ENCODE assay signal across 12 cellular contexts in the genomic region with DNA sequence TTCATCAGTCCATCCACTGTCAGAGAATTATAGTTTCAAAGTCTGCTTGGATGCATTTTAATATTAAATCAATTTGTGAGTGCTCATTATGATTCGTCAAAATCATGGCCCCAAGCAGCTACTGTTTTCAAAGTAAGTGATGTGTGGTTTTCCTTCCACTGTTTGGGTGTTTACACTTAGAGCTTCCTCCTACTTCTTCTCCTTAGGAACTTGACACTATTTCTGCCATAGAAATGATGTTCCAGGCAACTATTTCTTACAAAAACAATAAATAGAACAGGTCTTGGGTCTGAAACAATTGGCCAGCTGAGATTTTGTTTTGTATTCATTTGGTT.
A peak's percentile ranks its signal among the peaks of the same experiment; 100 is the strongest.
DNase-seq lines count a peak whose midpoint lies in the region; ATAC-seq and TF ChIP-seq lines count a peak whose summit lies in the region.
"Had no signal": no experiment of that assay in that cellular context is flagged by ENCODE, and none has a peak within 500 bp of the region (broad histone marks: within the 10 kb centered on the region; RNA-seq: fewer than 3 reads in every experiment).

No MANE protein-coding gene starts in this region.

- WGBS in smooth muscle cell (ENCODE audit: low lambda C conversion rate) = 0% methylated on average over 1 of the region's 1 CpG

- peak overlapping the region in 4 of 5 experiments; percentile 30 to 74 (median 57) for H3K27ac Mint-ChIP-seq in brain
- no peak overlapping the region for H3K27ac Mint-ChIP-seq in CD8-positive, alpha-beta memory T cell
- H3K27ac Mint-ChIP-seq: activated CD4-positive, alpha-beta T cell treated with anti-CD3 and anti-CD28 coated beads, Interleukin-2, amount 10 ng/mL, durations not matched to agents 24 days and 14 days; stimulated activated naive CD8-positive, alpha-beta T cell treated with anti-CD3 and anti-CD28 coated beads, Interleukin-15, Interleukin-2, amounts not matched to agents 100 ng/mL and 50 ng/mL, for 24 hours; T-cell had no signal

- H3K36me3 Mint-ChIP-seq in brain = no peaks in the 10 kb centered on the region
- no peaks in the 10 kb centered on the region for H3K36me3 Mint-ChIP-seq in CD8-positive, alpha-beta memory T cell
- H3K36me3 Mint-ChIP-seq: T-cell had no signal

- H3K4me3 Mint-ChIP-seq in brain = no peak overlapping the region
- no peak overlapping the region for H3K4me3 Mint-ChIP-seq in CD8-positive, alpha-beta memory T cell
- H3K4me3 Mint-ChIP-seq: activated CD4-positive, alpha-beta T cell treated with anti-CD3 and anti-CD28 coated beads, Interleukin-2, amount 10 ng/mL, durations not matched to agents 24 days and 14 days; stimulated activated naive CD8-positive, alpha-beta T cell treated with anti-CD3 and anti-CD28 coated beads, Interleukin-15, Interleukin-2, amounts not matched to agents 100 ng/mL and 50 ng/mL, for 24 hours; T-cell had no signal

- no peaks in the 10 kb centered on the region for H3K9me3 Mint-ChIP-seq in brain
- H3K9me3 Mint-ChIP-seq in CD8-positive, alpha-beta memory T cell = no peaks in the 10 kb centered on the region
- H3K9me3 Mint-ChIP-seq: activated CD4-positive, alpha-beta T cell treated with anti-CD3 and anti-CD28 coated beads, Interleukin-2, amount 10 ng/mL, durations not matched to agents 24 days and 14 days; stimulated activated naive CD8-positive, alpha-beta T cell treated with anti-CD3 and anti-CD28 coated beads, Interleukin-15, Interleukin-2, amounts not matched to agents 100 ng/mL and 50 ng/mL, for 24 hours; T-cell had no signal

- no peaks in the 10 kb centered on the region for H3K27me3 ChIP-seq in smooth muscle cell (ENCODE audit: low read depth)
- no peaks in the 10 kb centered on the region for H3K27me3 ChIP-seq in CD8-positive, alpha-beta memory T cell (ENCODE audit: insufficient read depth, low read length, poor library complexity, severe bottlenecking)

- no peak overlapping the region for H3K4me3 ChIP-seq in smooth muscle cell
- no peak overlapping the region for H3K4me3 ChIP-seq in CD8-positive, alpha-beta memory T cell (ENCODE audit: low read length)

- H3F3A ChIP-seq in smooth muscle cell (ENCODE audit: low read depth) = peaks cover 11% of the 10 kb centered on the region

- TF ChIP-seq CTCF in brain (conservative IDR thresholded peaks at IDR 0.05) (peak in 1 of 2 experiments; percentile 44), smooth muscle cell (IDR thresholded peaks at IDR 0.05; ENCODE audit: borderline replicate concordance, insufficient read depth, poor library complexity, severe bottlenecking) (no peak), GM13977 (IDR thresholded peaks at IDR 0.05; ENCODE audit: extremely low read depth, insufficient read depth, missing control alignments) (no peak)

- peak; percentile 17 for ATAC-seq in GM18907 (IDR thresholded peaks at IDR 0.05; ENCODE audit: unreplicated experiment)
- ATAC-seq in HG03139 (IDR thresholded peaks at IDR 0.05; ENCODE audit: unreplicated experiment) = peak; percentile 15

- no peaks in the 10 kb centered on the region for H4K20me1 ChIP-seq in smooth muscle cell (ENCODE audit: low read depth)

- in situ Hi-C loops in GM13977 (cut with MboI; ENCODE audit: low pct_unique_long_range_greater_than_20kb, low sequenced_read_pairs, unreplicated experiment) = no loop called here

- peak overlapping the region; percentile 36 for H2AFZ ChIP-seq in smooth muscle cell (ENCODE audit: low read depth)

- H3K79me2 ChIP-seq in smooth muscle cell (ENCODE audit: low read depth) = peaks cover 3% of the 10 kb centered on the region

- H3K4me2 ChIP-seq in smooth muscle cell = peak overlapping the region; percentile 33

- H3K4me1 Mint-ChIP-seq in brain = peaks cover 13% of the 10 kb centered on the region
- no peaks in the 10 kb centered on the region for H3K4me1 Mint-ChIP-seq in CD8-positive, alpha-beta memory T cell
- H3K4me1 Mint-ChIP-seq: activated CD4-positive, alpha-beta T cell treated with anti-CD3 and anti-CD28 coated beads, Interleukin-2, amount 10 ng/mL, durations not matched to agents 24 days and 14 days; T-cell had no signal

- peak overlapping the region; percentile 75 for H3K27ac ChIP-seq in smooth muscle cell (ENCODE audit: low read depth)
- H3K27ac ChIP-seq in CD8-positive, alpha-beta memory T cell (ENCODE audit: low read depth, low read length) = no peak overlapping the region

- no peaks in the 10 kb centered on the region for H3K9me3 ChIP-seq in smooth muscle cell (replicated peaks; ENCODE audit: low read depth)
- no peaks in the 10 kb centered on the region for H3K9me3 ChIP-seq in CD8-positive, alpha-beta memory T cell (ENCODE audit: low read length)

- no peaks in the 10 kb centered on the region for H3K27me3 Mint-ChIP-seq in brain
- H3K27me3 Mint-ChIP-seq in CD8-positive, alpha-beta memory T cell = peaks cover 2 to 14% of the 10 kb centered on the region in 2 donors

- DNase-seq in smooth muscle cell (lab: John Stamatoyannopoulos, UW; ENCODE audit: unreplicated experiment) (no peak), GM13977 (ENCODE audit: low spot score) (no peak)
- DNase-seq in CD8-positive, alpha-beta memory T cell = no peak
- DNase-seq in activated CD8-positive, alpha-beta memory T cell treated with anti-CD3 and anti-CD28 coated beads, Interleukin-2, amount 50 U/mL, for 4 hours = no peak
- DNase-seq in stimulated activated CD4-positive, alpha-beta T cell treated with anti-CD3 and anti-CD28 coated beads, Interleukin-4, amount 100 ng/mL, for 4 hours = no peak
- DNase-seq: activated gamma-delta T cell had no signal

- POLR2A ChIA-PET in CD8-positive, alpha-beta memory T cell (lab: Charles Lee) = no interaction called here

- peak overlapping the region; percentile 3 for H3K9ac ChIP-seq in smooth muscle cell (ENCODE audit: low read depth)

- H3K36me3 ChIP-seq in smooth muscle cell (ENCODE audit: low read depth) = no peaks in the 10 kb centered on the region
- H3K36me3 ChIP-seq in CD8-positive, alpha-beta memory T cell (ENCODE audit: insufficient read depth, low read length) = no peaks in the 10 kb centered on the region

- CTCF ChIA-PET in CD8-positive, alpha-beta memory T cell (lab: Charles Lee) = interaction anchor here (1.2 to 4.7 kb wide), 7 partner anchors 9 to 380 kb away, joined by 3 to 37 read pairs (median 5); no protein-coding TSS in a partner anchor

- H3K4me1 ChIP-seq in smooth muscle cell (ENCODE audit: low read depth) = peaks cover 9% of the 10 kb centered on the region
- H3K4me1 ChIP-seq in CD8-positive, alpha-beta memory T cell (ENCODE audit: insufficient read depth, low read length) = no peaks in the 10 kb centered on the region

Comparison
In these comparisons a context has a peak if more than half of its experiments do, and no peak if none do; other contexts are left out.
1. H3K27ac Mint-ChIP-seq: peak in brain (4 of 5); none in CD8-positive, alpha-beta memory T cell (0 of 8).